8 cellular contexts compared by ENCODE assay signal in the genomic region with DNA sequence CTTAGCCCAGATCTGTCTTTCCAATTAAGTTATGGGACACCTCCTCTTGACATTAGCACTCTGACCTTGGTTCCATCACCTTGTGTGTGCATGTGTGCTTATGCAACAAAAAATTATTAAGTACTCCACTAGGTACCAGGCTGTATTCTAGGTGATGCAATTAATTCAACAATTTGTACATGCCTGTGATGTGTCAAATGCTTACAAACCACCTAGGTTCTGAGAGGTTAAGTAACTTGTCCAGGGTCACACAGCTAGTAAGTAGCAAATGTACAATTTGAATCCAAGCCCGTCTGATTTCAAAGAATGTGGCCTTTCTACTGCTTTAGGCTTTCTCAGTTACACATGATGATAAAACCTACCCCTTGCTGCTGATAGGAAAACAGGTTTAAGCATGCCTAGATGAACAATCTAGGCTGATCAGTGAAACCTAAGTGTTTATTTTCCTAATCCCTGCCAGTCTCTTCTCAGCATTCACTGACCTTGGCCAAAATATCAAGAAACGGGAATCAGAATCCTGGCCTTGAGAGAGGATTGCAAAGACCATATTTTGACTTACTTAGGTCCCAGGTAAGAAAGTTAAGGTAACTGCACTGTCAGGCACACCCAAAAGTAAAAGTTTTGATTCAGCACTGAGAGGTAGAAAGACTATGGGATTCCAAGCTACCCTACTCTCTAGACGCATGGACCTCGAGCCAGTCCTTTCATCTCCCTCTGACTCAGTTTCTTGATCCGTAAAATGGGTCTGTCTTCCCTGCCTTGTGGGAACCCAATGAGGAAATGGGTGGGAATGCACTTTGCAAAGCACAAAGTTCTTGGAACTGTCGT. TPM values are rescaled to one million over a fixed set of nuclear protein-coding genes. Genes with fewer than 3 reads are reported as not detected.
DNase-seq lines count a peak whose midpoint lies in the region; ATAC-seq and TF ChIP-seq lines count a peak whose summit lies in the region.

No MANE protein-coding gene starts in this region.

- H3K4me3 ChIP-seq in body of pancreas (peak overlapping the region; percentile 77 to 93), lower lobe of right lung (peak overlapping the region; percentile 94)

- H3K4me1 Mint-ChIP-seq in activated naive CD4-positive, alpha-beta T cell treated with anti-CD3 and anti-CD28 coated beads, Interleukin-2, amount 10 ng/mL, durations not matched to agents 7 days and 5 days = peaks cover 46% of the 10 kb centered on the region
- peaks cover 31% of the 10 kb centered on the region for H3K4me1 Mint-ChIP-seq in type B pancreatic cell (ENCODE audit: unreplicated experiment)

- H3K9me3 ChIP-seq in body of pancreas (no peaks in the 10 kb centered on the region), lower lobe of right lung (no peaks in the 10 kb centered on the region)

- TF ChIP-seq POLR2A in body of pancreas (IDR thresholded peaks at IDR 0.05) = no peak

- H3K36me3 ChIP-seq in body of pancreas (replicated peaks in 1 of 2; ENCODE audit: insufficient read depth in 1 of 2, low read depth in 2 of 2) (no peaks in the 10 kb centered on the region), lower lobe of right lung (peaks cover 4% of the 10 kb centered on the region)

- 11 to 20% methylated on average over 6 of the region's 6 CpGs for WGBS in body of pancreas, 2 donors

- H3K4me1 ChIP-seq in body of pancreas (peaks cover 20% of the 10 kb centered on the region), lower lobe of right lung (peaks cover 66% of the 10 kb centered on the region)

- TF ChIP-seq CTCF in body of pancreas (IDR thresholded peaks at IDR 0.05) (no peak), lower lobe of right lung (IDR thresholded peaks at IDR 0.05) (no peak), type B pancreatic cell (conservative IDR thresholded peaks at IDR 0.05) (no peak)

- peaks cover 4% of the 10 kb centered on the region for H3K27me3 Mint-ChIP-seq in activated naive CD4-positive, alpha-beta T cell treated with anti-CD3 and anti-CD28 coated beads, Interleukin-2, amount 10 ng/mL, durations not matched to agents 7 days and 5 days
- peaks cover 6% of the 10 kb centered on the region for H3K27me3 Mint-ChIP-seq in type B pancreatic cell

- no peaks in the 10 kb centered on the region for H3K9me3 Mint-ChIP-seq in activated naive CD4-positive, alpha-beta T cell treated with anti-CD3 and anti-CD28 coated beads, Interleukin-2, amount 10 ng/mL, durations not matched to agents 7 days and 5 days
- H3K9me3 Mint-ChIP-seq in type B pancreatic cell = no peaks in the 10 kb centered on the region

- H3K4me3 Mint-ChIP-seq in activated naive CD4-positive, alpha-beta T cell treated with anti-CD3 and anti-CD28 coated beads, Interleukin-2, amount 10 ng/mL, durations not matched to agents 7 days and 5 days = peak overlapping the region; percentile 95
- peak overlapping the region; percentile 91 for H3K4me3 Mint-ChIP-seq in type B pancreatic cell

- intact Hi-C loops in body of pancreas (cut with DNase I) (loop anchor here (5.0 kb wide), 1 partner anchor 192 kb away; no protein-coding TSS in a partner anchor), lower lobe of right lung (cut with DNase I) (no loop called here)

- no peaks in the 10 kb centered on the region for H3K27me3 ChIP-seq in body of pancreas
- no peaks in the 10 kb centered on the region for H3K27me3 ChIP-seq in lower lobe of right lung (ENCODE audit: low read depth)

- DNase-seq in activated naive CD4-positive, alpha-beta T cell treated with anti-CD3 and anti-CD28 coated beads, Interleukin-2, amount 10 ng/mL, durations not matched to agents 7 days and 5 days = no peak
- DNase-seq in activated naive CD4-positive, alpha-beta T cell treated with anti-CD3 and anti-CD28 coated beads, Interleukin-2, amount 50 U/mL, for 16 hours = no peak
- DNase-seq in body of pancreas (no peak), lower lobe of right lung (no peak), type B pancreatic cell (ENCODE audit: extremely low spot score, unreplicated experiment) (no peak), HPDE6-E6E7 (ENCODE audit: extremely low spot score) (no peak)

- no peak overlapping the region for H3K27ac ChIP-seq in body of pancreas
- H3K27ac ChIP-seq in lower lobe of right lung = peak overlapping the region; percentile 97

- CTCF ChIA-PET in activated naive CD4-positive, alpha-beta T cell treated with anti-CD3 and anti-CD28 coated beads, Interleukin-2, amount 10 ng/mL, durations not matched to agents 7 days and 5 days (lab: Charles Lee) = interaction anchor here (1.1 to 2.9 kb wide), 3 partner anchors 63 to 180 kb away, joined by 3 to 13 read pairs (median 3); no protein-coding TSS in a partner anchor

- ATAC-seq in body of pancreas (no peak), lower lobe of right lung (no peak), GM18858 (IDR thresholded peaks at IDR 0.05; ENCODE audit: unreplicated experiment) (no peak), GM21529 (IDR thresholded peaks at IDR 0.05; ENCODE audit: unreplicated experiment) (no peak)

- peaks cover 22% of the 10 kb centered on the region for H3K36me3 Mint-ChIP-seq in activated naive CD4-positive, alpha-beta T cell treated with anti-CD3 and anti-CD28 coated beads, Interleukin-2, amount 10 ng/mL, durations not matched to agents 7 days and 5 days
- H3K36me3 Mint-ChIP-seq in type B pancreatic cell = peaks cover 9% of the 10 kb centered on the region

- H3K27ac Mint-ChIP-seq in activated naive CD4-positive, alpha-beta T cell treated with anti-CD3 and anti-CD28 coated beads, Interleukin-2, amount 10 ng/mL, durations not matched to agents 7 days and 5 days = peak overlapping the region; percentile 59
- H3K27ac Mint-ChIP-seq in type B pancreatic cell = peak overlapping the region; percentile 54

RNA-seq across cellular contexts. Expression of gene TBC1D2, which starts 1.0 kb away (rescaled TPM):
- 1 to 10 TPM; 3.3 to 4.7 TPM for total RNA-seq in body of pancreas
- 64.3 TPM for total RNA-seq in lower lobe of right lung
- 9.4 and 20.9 TPM in 2 replicates for total RNA-seq in type B pancreatic cell (ENCODE audit: low replicate concordance)
